Comparison of ENCODE assay signal across 10 cellular contexts in the genomic region with DNA sequence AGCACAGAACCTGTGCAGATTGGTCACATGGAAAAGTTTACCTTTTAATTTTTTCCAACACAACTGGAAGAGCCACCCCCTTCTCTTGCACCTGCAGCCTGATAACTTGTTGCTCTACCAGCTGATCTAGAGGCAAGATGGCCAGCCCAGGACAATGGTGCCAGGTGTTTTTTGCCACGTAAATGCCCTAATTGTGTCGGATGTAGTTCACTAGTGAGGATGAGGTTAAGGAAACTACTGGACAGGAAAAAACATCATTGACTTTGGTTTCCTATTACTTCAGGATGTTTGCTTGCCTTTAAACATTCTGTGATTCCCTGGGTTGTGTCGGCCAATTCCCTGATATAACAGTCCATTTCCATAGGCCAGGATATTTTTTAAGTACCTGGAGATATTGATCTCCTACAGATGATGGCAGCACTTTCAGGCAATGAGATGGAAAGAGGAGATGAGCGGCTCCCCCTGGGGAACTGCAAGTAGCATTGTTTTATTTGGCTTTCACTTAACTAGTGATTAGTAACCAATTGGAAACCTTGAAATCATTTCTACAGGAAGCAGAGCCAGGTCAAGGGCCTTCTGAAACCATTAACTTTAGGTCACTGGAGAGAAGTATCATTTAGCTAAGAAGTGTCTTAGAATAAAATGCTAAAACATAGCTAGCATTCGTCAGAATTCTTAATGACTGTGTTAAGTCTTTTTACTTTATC.
A peak's percentile ranks its signal among the peaks of the same experiment; 100 is the strongest.
DNase-seq lines count a peak whose midpoint lies in the region; ATAC-seq and TF ChIP-seq lines count a peak whose summit lies in the region.
"Had no signal": no experiment of that assay in that cellular context is flagged by ENCODE, and none has a peak within 500 bp of the region (broad histone marks: within the 10 kb centered on the region; RNA-seq: fewer than 3 reads in every experiment).

No MANE protein-coding gene starts in this region.

- H3K27me3 ChIP-seq in subcutaneous abdominal adipose tissue (ENCODE audit: control insufficient read depth in 5 of 5, insufficient read depth in 4 of 5, low read length in 5 of 5), result no peaks in the 10 kb centered on the region
- H3K27me3 ChIP-seq: esophagus muscularis mucosa had no signal

- no peaks in the 10 kb centered on the region for H3K36me3 ChIP-seq in subcutaneous abdominal adipose tissue (ENCODE audit: control insufficient read depth in 5 of 5, insufficient read depth in 5 of 5, low read length in 5 of 5)
- H3K36me3 ChIP-seq: esophagus muscularis mucosa had no signal

- DNase-seq in NCI-H1417 (lab: John Stamatoyannopoulos, UW), result peak in 2 of 3 experiments; percentile 26 to 47
- no peak for DNase-seq in NCI-H1417 treated with DMSO at 0.1 percent for 48 hours (lab: John Stamatoyannopoulos, UW)
- peak; percentile 33 for DNase-seq in HT-29 (ENCODE audit: low spot score)
- peak; percentile 50 for DNase-seq in choroid plexus epithelial cell (ENCODE audit: low read depth)
- no peak for DNase-seq in Right ventricle myocardium inferior (ENCODE audit: missing footprints)
- no peak for DNase-seq in AG20443 (ENCODE audit: low spot score)
- no peak for DNase-seq in T1000 (lab: John Stamatoyannopoulos, UW)
- DNase-seq: activated T-cell treated with anti-CD3 and anti-CD28 coated beads, Interleukin-2, amount 50 U/mL, for 72 hours had no signal

- H3K9me3 ChIP-seq in subcutaneous abdominal adipose tissue (ENCODE audit: control insufficient read depth in 5 of 5, low read length in 5 of 5), result no peaks in the 10 kb centered on the region
- H3K9me3 ChIP-seq: esophagus muscularis mucosa had no signal

- ATAC-seq in Right ventricle myocardium inferior, result no peak
- ATAC-seq: activated T-cell treated with anti-CD3 and anti-CD28 coated beads, Interleukin-2, amount 50 U/mL, for 72 hours had no signal

- TF ChIP-seq CTCF in choroid plexus epithelial cell (conservative IDR thresholded peaks at IDR 0.05; ENCODE audit: low read depth, low read length), result peak; percentile 40

- intact Hi-C loops in Right ventricle myocardium inferior (cut with DNase I), result no loop called here

- no peak overlapping the region for H3K9ac ChIP-seq in subcutaneous abdominal adipose tissue (ENCODE audit: low read length in 5 of 5)

- peaks cover 0 to 27% (median 0%) of the 10 kb centered on the region in 5 donors for H3K4me1 ChIP-seq in subcutaneous abdominal adipose tissue (ENCODE audit: control insufficient read depth in 5 of 5, insufficient read depth in 5 of 5, low read length in 5 of 5)

- H3K4me3 ChIP-seq in choroid plexus epithelial cell (ENCODE audit: low read depth, low read length) (no peak overlapping the region), subcutaneous abdominal adipose tissue (ENCODE audit: low read depth in 1 of 5, low read length in 5 of 5) (no peak overlapping the region)
- H3K4me3 ChIP-seq: esophagus muscularis mucosa had no signal

- H3K27ac ChIP-seq in subcutaneous abdominal adipose tissue (ENCODE audit: low read depth, low read length), result peak overlapping the region; percentile 3
- H3K27ac ChIP-seq: esophagus muscularis mucosa had no signal

Comparison
In these comparisons a context has a peak if more than half of its experiments do, and no peak if none do; other contexts are left out.
1. DNase-seq: peak in NCI-H1417 (2 of 3), HT-29 (single experiment) and choroid plexus epithelial cell (single experiment); none in NCI-H1417 treated with DMSO at 0.1 percent for 48 hours (single experiment), Right ventricle myocardium inferior (single experiment), AG20443 (single experiment) and T1000 (single experiment).